1 cellular context compared by ENCODE assay signal in genomic region chr7:27739914-27740448, GRCh38.
TF ChIP-seq lines count a peak whose summit lies in the region.

TSS of gene TAX1BP1 (plus strand) at chr7:27740162. CDS start at chr7:27748525, 8,363 bp downstream.

TF ChIP-seq in HepG2, 621 proteins besides CTCF, POLR2A, EP300 and RAD21 (continued from another document):
- TF ChIP-seq TRIM22 (IDR thresholded peaks at IDR 0.05) (no peak), TAF15 (IDR thresholded peaks at IDR 0.05; ENCODE audit: low read depth, low read length, poor library complexity, severe bottlenecking) (no peak), SOX13 (IDR thresholded peaks at IDR 0.05) (no peak), SOX13 (CRISPR knock-in tag; conservative IDR thresholded peaks at IDR 0.05 in 1 of 2, IDR thresholded peaks at IDR 0.05 in 1 of 2) (0 out of 4 replicates have a peak, but pooled peaks of 1 of the 2 experiments have one; percentile 25), TERF1 (CRISPR knock-in tag; IDR thresholded peaks at IDR 0.05) (no peak), ZBTB37 (CRISPR knock-in tag; IDR thresholded peaks at IDR 0.05) (no peak), ZNF724P (CRISPR knock-in tag; IDR thresholded peaks at IDR 0.05; ENCODE audit: borderline replicate concordance) (no peak), SMAD3 (CRISPR knock-in tag; IDR thresholded peaks at IDR 0.05) (peak; percentile 43; the same call in 1 of the 2 replicates), PRMT3 (CRISPR knock-in tag; IDR thresholded peaks at IDR 0.05; ENCODE audit: borderline replicate concordance, low read depth) (no peak), ZBTB40 (IDR thresholded peaks at IDR 0.05) (peak; percentile 59), ZBTB40 (CRISPR knock-in tag; IDR thresholded peaks at IDR 0.05) (peak; percentile 53; the same call in 1 of the 2 replicates), ARID2 (CRISPR knock-in tag; IDR thresholded peaks at IDR 0.05; ENCODE audit: borderline replicate concordance) (no peak), SRF (IDR thresholded peaks at IDR 0.05; ENCODE audit: low read depth, low read length) (no peak), ZNF549 (CRISPR knock-in tag; IDR thresholded peaks at IDR 0.05) (no peak; the same call in 1 of the 2 replicates), KDM3A (CRISPR knock-in tag; IDR thresholded peaks at IDR 0.05; ENCODE audit: low read depth) (no peak), ZNF296 (CRISPR knock-in tag; conservative IDR thresholded peaks at IDR 0.05) (no peak), HES4 (CRISPR knock-in tag; IDR thresholded peaks at IDR 0.05; ENCODE audit: borderline replicate concordance) (peak; percentile 59; the same call in 1 of the 2 replicates), GABPA (IDR thresholded peaks at IDR 0.05; ENCODE audit: low read depth, low read length) (peak; percentile 93), GABPA (CRISPR knock-in tag; IDR thresholded peaks at IDR 0.05; ENCODE audit: low read depth) (peak; percentile 95), HMG20B (CRISPR knock-in tag; conservative IDR thresholded peaks at IDR 0.05) (0 out of 2 replicates have a peak, but pooled peaks have one; percentile 10), HMGXB4 (CRISPR knock-in tag; IDR thresholded peaks at IDR 0.05; ENCODE audit: borderline replicate concordance in 1 of 2, low read depth in 1 of 2) (peak in 1 of 2 experiments; percentile 45; a peak in 1 of 4 replicates), ATF7-NPFF (CRISPR knock-in tag; IDR thresholded peaks at IDR 0.05; ENCODE audit: low read depth) (peak; percentile 50), SMC3 (IDR thresholded peaks at IDR 0.05; ENCODE audit: low read length) (no peak), HIVEP1 (CRISPR knock-in tag; IDR thresholded peaks at IDR 0.05) (no peak), SRSF9 (IDR thresholded peaks at IDR 0.05; ENCODE audit: borderline replicate concordance, insufficient read depth, low read depth, low read length, poor library complexity, severe bottlenecking) (no peak)
